Comparison of ENCODE assay signal across 1 cellular context in the genomic region with DNA sequence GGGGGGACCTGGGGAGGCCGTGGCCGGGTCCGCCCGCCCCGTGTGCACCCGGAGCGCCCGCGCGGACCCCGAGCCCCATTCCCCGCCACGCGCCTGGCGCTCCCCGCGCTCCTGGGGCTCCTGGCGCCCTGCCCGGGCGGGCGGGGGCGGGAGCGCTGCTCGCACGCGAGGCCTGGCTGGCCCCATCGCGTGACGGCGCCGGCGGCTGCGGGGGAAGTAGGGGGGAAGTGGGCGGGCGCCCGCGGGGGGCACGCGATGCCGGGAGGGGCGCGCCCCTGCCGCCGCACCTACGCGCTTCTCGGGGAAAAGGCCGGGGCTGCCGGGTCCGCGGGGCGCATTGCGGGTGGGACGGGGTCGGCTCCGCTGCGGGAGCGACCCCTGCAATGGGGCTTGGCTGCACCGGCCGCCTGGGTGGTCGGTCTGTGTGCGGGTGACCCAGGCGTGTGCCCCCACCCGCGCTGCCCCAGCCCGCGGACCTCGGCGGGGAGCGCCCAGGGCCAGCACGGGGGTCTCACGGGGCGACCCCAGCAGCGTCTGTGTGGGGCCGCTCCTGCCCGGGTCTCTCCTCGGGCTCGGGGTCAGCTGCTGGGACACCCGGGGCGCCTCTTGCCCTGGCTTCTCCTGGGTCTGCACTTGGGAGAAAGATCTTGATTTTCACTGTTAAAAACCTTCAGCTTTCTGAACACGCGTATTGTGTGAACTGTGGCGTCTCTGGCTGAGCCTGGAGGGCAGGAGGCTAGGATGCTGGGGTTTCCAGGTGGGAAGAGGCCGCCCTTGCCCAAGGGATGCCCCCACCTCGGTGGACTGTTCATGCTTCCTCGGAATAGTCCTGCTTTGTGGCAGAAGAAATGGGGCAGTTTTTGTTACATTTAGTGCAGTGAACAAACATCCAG.
TF ChIP-seq lines count a peak whose summit lies in the region.

No MANE protein-coding gene starts in this region.

TF ChIP-seq in GM12878, 131 proteins besides CTCF, POLR2A, EP300 and RAD21 (continued from another document and continues in another):
- TF ChIP-seq PAX5 (IDR thresholded peaks at IDR 0.05; ENCODE audit: borderline replicate concordance, low read depth, low read length) = peak; percentile 93
- peak; percentile 19; the same call in 1 of the 2 replicates for TF ChIP-seq POLR2AphosphoS5 (IDR thresholded peaks at IDR 0.05; ENCODE audit: low read length)
- TF ChIP-seq GATAD2B (conservative IDR thresholded peaks at IDR 0.05; ENCODE audit: low read depth) = peak; percentile 99
- TF ChIP-seq TBL1XR1 (IDR thresholded peaks at IDR 0.05; ENCODE audit: low read depth, low read length) = peak; percentile 71
- peak; percentile 87 for TF ChIP-seq LARP7 (IDR thresholded peaks at IDR 0.05)
- TF ChIP-seq TCF3 (IDR thresholded peaks at IDR 0.05; ENCODE audit: borderline replicate concordance, insufficient read depth, low read depth, low read length) = peak; percentile 99
- TF ChIP-seq MEF2B (IDR thresholded peaks at IDR 0.05; ENCODE audit: partially characterized antibody, poor library complexity, severe bottlenecking) = peak; percentile 9
- peak in 1 of 2 experiments; percentile 50; a peak in 1 of 4 replicates for TF ChIP-seq SRF (IDR thresholded peaks at IDR 0.05; ENCODE audit: low read depth in 2 of 2, low read length in 2 of 2)
- no peak for TF ChIP-seq NBN (IDR thresholded peaks at IDR 0.05)
- TF ChIP-seq NR2C2 (IDR thresholded peaks at IDR 0.05; ENCODE audit: borderline replicate concordance, control insufficient read depth, insufficient read length, low read depth) = no peak
- 0 out of 2 replicates have a peak, but pooled peaks have one; percentile 30 for TF ChIP-seq NR2C1 (IDR thresholded peaks at IDR 0.05)
- no peak; the same call in 1 of the 2 replicates for TF ChIP-seq ZBED1 (IDR thresholded peaks at IDR 0.05; ENCODE audit: borderline replicate concordance)
- TF ChIP-seq, protein P1, sequence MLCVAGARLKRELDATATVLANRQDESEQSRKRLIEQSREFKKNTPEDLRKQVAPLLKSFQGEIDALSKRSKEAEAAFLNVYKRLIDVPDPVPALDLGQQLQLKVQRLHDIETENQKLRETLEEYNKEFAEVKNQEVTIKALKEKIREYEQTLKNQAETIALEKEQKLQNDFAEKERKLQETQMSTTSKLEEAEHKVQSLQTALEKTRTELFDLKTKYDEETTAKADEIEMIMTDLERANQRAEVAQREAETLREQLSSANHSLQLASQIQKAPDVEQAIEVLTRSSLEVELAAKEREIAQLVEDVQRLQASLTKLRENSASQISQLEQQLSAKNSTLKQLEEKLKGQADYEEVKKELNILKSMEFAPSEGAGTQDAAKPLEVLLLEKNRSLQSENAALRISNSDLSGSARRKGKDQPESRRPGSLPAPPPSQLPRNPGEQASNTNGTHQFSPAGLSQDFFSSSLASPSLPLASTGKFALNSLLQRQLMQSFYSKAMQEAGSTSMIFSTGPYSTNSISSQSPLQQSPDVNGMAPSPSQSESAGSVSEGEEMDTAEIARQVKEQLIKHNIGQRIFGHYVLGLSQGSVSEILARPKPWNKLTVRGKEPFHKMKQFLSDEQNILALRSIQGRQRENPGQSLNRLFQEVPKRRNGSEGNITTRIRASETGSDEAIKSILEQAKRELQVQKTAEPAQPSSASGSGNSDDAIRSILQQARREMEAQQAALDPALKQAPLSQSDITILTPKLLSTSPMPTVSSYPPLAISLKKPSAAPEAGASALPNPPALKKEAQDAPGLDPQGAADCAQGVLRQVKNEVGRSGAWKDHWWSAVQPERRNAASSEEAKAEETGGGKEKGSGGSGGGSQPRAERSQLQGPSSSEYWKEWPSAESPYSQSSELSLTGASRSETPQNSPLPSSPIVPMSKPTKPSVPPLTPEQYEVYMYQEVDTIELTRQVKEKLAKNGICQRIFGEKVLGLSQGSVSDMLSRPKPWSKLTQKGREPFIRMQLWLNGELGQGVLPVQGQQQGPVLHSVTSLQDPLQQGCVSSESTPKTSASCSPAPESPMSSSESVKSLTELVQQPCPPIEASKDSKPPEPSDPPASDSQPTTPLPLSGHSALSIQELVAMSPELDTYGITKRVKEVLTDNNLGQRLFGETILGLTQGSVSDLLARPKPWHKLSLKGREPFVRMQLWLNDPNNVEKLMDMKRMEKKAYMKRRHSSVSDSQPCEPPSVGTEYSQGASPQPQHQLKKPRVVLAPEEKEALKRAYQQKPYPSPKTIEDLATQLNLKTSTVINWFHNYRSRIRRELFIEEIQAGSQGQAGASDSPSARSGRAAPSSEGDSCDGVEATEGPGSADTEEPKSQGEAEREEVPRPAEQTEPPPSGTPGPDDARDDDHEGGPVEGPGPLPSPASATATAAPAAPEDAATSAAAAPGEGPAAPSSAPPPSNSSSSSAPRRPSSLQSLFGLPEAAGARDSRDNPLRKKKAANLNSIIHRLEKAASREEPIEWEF (IDR thresholded peaks at IDR 0.05; ENCODE audit: insufficient replicate concordance, low read depth, low read length) = no peak
- TF ChIP-seq TCF12 (IDR thresholded peaks at IDR 0.05; ENCODE audit: low read depth, low read length) = peak; percentile 98
- TF ChIP-seq, protein P2, sequence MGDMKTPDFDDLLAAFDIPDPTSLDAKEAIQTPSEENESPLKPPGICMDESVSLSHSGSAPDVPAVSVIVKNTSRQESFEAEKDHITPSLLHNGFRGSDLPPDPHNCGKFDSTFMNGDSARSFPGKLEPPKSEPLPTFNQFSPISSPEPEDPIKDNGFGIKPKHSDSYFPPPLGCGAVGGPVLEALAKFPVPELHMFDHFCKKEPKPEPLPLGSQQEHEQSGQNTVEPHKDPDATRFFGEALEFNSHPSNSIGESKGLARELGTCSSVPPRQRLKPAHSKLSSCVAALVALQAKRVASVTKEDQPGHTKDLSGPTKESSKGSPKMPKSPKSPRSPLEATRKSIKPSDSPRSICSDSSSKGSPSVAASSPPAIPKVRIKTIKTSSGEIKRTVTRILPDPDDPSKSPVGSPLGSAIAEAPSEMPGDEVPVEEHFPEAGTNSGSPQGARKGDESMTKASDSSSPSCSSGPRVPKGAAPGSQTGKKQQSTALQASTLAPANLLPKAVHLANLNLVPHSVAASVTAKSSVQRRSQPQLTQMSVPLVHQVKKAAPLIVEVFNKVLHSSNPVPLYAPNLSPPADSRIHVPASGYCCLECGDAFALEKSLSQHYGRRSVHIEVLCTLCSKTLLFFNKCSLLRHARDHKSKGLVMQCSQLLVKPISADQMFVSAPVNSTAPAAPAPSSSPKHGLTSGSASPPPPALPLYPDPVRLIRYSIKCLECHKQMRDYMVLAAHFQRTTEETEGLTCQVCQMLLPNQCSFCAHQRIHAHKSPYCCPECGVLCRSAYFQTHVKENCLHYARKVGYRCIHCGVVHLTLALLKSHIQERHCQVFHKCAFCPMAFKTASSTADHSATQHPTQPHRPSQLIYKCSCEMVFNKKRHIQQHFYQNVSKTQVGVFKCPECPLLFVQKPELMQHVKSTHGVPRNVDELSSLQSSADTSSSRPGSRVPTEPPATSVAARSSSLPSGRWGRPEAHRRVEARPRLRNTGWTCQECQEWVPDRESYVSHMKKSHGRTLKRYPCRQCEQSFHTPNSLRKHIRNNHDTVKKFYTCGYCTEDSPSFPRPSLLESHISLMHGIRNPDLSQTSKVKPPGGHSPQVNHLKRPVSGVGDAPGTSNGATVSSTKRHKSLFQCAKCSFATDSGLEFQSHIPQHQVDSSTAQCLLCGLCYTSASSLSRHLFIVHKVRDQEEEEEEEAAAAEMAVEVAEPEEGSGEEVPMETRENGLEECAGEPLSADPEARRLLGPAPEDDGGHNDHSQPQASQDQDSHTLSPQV (IDR thresholded peaks at IDR 0.05) = peak; percentile 70; the same call in 1 of the 2 replicates
- no peak for TF ChIP-seq ZNF384 (IDR thresholded peaks at IDR 0.05; ENCODE audit: borderline replicate concordance, low read depth, low read length)
- peak in 1 of 2 experiments; percentile 40; a peak in 1 of 4 replicates for TF ChIP-seq ETV6 (conservative IDR thresholded peaks at IDR 0.05 in 1 of 2, IDR thresholded peaks at IDR 0.05 in 1 of 2; ENCODE audit: borderline replicate concordance in 1 of 2, low read depth in 1 of 2)
- peak; percentile 65; the same call in 1 of the 2 replicates for TF ChIP-seq SPI1 (IDR thresholded peaks at IDR 0.05; ENCODE audit: borderline replicate concordance, insufficient read depth, low read depth, low read length)
- 0 out of 2 replicates have a peak, but pooled peaks have one; percentile 18 for TF ChIP-seq NFXL1 (IDR thresholded peaks at IDR 0.05; ENCODE audit: borderline replicate concordance)
- TF ChIP-seq DPF2 (IDR thresholded peaks at IDR 0.05) = peak; percentile 98
- TF ChIP-seq, protein P3, sequence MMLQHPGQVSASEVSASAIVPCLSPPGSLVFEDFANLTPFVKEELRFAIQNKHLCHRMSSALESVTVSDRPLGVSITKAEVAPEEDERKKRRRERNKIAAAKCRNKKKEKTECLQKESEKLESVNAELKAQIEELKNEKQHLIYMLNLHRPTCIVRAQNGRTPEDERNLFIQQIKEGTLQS (IDR thresholded peaks at IDR 0.05; ENCODE audit: borderline replicate concordance, extremely low read depth, low read depth, low read length) = no peak
- TF ChIP-seq EGR1 (IDR thresholded peaks at IDR 0.05; ENCODE audit: borderline replicate concordance in 1 of 2, low read depth in 2 of 2, low read length in 2 of 2) = peak; percentile 41 to 100
- no peak for TF ChIP-seq TARDBP (IDR thresholded peaks at IDR 0.05; ENCODE audit: borderline replicate concordance)
- peak; percentile 70 for TF ChIP-seq CHD2 (IDR thresholded peaks at IDR 0.05; ENCODE audit: borderline replicate concordance, low read depth, low read length)
- TF ChIP-seq, protein P4, sequence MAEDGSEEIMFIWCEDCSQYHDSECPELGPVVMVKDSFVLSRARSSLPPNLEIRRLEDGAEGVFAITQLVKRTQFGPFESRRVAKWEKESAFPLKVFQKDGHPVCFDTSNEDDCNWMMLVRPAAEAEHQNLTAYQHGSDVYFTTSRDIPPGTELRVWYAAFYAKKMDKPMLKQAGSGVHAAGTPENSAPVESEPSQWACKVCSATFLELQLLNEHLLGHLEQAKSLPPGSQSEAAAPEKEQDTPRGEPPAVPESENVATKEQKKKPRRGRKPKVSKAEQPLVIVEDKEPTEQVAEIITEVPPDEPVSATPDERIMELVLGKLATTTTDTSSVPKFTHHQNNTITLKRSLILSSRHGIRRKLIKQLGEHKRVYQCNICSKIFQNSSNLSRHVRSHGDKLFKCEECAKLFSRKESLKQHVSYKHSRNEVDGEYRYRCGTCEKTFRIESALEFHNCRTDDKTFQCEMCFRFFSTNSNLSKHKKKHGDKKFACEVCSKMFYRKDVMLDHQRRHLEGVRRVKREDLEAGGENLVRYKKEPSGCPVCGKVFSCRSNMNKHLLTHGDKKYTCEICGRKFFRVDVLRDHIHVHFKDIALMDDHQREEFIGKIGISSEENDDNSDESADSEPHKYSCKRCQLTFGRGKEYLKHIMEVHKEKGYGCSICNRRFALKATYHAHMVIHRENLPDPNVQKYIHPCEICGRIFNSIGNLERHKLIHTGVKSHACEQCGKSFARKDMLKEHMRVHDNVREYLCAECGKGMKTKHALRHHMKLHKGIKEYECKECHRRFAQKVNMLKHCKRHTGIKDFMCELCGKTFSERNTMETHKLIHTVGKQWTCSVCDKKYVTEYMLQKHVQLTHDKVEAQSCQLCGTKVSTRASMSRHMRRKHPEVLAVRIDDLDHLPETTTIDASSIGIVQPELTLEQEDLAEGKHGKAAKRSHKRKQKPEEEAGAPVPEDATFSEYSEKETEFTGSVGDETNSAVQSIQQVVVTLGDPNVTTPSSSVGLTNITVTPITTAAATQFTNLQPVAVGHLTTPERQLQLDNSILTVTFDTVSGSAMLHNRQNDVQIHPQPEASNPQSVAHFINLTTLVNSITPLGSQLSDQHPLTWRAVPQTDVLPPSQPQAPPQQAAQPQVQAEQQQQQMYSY (CRISPR knock-in tag; IDR thresholded peaks at IDR 0.05) = 0 out of 2 replicates have a peak, but pooled peaks have one; percentile 1
- peak; percentile 32 for TF ChIP-seq EED (IDR thresholded peaks at IDR 0.05; ENCODE audit: low read depth)
- TF ChIP-seq, protein P5, sequence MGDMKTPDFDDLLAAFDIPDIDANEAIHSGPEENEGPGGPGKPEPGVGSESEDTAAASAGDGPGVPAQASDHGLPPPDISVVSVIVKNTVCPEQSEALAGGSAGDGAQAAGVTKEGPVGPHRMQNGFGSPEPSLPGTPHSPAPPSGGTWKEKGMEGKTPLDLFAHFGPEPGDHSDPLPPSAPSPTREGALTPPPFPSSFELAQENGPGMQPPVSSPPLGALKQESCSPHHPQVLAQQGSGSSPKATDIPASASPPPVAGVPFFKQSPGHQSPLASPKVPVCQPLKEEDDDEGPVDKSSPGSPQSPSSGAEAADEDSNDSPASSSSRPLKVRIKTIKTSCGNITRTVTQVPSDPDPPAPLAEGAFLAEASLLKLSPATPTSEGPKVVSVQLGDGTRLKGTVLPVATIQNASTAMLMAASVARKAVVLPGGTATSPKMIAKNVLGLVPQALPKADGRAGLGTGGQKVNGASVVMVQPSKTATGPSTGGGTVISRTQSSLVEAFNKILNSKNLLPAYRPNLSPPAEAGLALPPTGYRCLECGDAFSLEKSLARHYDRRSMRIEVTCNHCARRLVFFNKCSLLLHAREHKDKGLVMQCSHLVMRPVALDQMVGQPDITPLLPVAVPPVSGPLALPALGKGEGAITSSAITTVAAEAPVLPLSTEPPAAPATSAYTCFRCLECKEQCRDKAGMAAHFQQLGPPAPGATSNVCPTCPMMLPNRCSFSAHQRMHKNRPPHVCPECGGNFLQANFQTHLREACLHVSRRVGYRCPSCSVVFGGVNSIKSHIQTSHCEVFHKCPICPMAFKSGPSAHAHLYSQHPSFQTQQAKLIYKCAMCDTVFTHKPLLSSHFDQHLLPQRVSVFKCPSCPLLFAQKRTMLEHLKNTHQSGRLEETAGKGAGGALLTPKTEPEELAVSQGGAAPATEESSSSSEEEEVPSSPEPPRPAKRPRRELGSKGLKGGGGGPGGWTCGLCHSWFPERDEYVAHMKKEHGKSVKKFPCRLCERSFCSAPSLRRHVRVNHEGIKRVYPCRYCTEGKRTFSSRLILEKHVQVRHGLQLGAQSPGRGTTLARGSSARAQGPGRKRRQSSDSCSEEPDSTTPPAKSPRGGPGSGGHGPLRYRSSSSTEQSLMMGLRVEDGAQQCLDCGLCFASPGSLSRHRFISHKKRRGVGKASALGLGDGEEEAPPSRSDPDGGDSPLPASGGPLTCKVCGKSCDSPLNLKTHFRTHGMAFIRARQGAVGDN (IDR thresholded peaks at IDR 0.05) = peak; percentile 77
- TF ChIP-seq, protein P6, sequence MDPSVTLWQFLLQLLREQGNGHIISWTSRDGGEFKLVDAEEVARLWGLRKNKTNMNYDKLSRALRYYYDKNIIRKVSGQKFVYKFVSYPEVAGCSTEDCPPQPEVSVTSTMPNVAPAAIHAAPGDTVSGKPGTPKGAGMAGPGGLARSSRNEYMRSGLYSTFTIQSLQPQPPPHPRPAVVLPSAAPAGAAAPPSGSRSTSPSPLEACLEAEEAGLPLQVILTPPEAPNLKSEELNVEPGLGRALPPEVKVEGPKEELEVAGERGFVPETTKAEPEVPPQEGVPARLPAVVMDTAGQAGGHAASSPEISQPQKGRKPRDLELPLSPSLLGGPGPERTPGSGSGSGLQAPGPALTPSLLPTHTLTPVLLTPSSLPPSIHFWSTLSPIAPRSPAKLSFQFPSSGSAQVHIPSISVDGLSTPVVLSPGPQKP (IDR thresholded peaks at IDR 0.05; ENCODE audit: low read depth, low read length) = 0 out of 2 replicates have a peak, but pooled peaks have one; percentile 46
- TF ChIP-seq RELA (IDR thresholded peaks at IDR 0.05; ENCODE audit: borderline replicate concordance, partially characterized antibody) = peak; percentile 49
- TF ChIP-seq IKZF1 (conservative IDR thresholded peaks at IDR 0.05) = peak; percentile 95
- peak; percentile 88; the same call in 2 of the 3 replicates for TF ChIP-seq POU2F2 (IDR thresholded peaks at IDR 0.05; ENCODE audit: borderline replicate concordance, low read depth, low read length)
